In genomic region chr10:33273295-33274002, GRCh38 we compare ENCODE assay signal across 9 cellular contexts.
A peak's percentile ranks its signal among the peaks of the same experiment; 100 is the strongest.
DNase-seq lines count a peak whose midpoint lies in the region; ATAC-seq and TF ChIP-seq lines count a peak whose summit lies in the region.
"Had no signal": no experiment of that assay in that cellular context is flagged by ENCODE, and none has a peak within 500 bp of the region (broad histone marks: within the 10 kb centered on the region; RNA-seq: fewer than 3 reads in every experiment).

No MANE protein-coding gene starts in this region.

- peak; percentile 96 for DNase-seq in H4 (ENCODE audit: low spot score)
- DNase-seq in SK-N-SH, result peak; percentile 60
- DNase-seq in fibroblast of the conjunctiva (ENCODE audit: low read depth), result peak; percentile 97
- DNase-seq in ovary, result peak; percentile 74 to 87 (median 76)
- DNase-seq in iPS-NIHi7 (ENCODE audit: extremely low spot score), result no peak
- no peak for DNase-seq in activated CD8-positive, alpha-beta T cell treated with anti-CD3 and anti-CD28 coated beads for 36 hours
- DNase-seq: naive B cell had no signal

- H3K4me2 ChIP-seq in SK-N-SH, result peak overlapping the region; percentile 83

- peaks cover 15% of the 10 kb centered on the region for H3K27me3 Mint-ChIP-seq in activated CD8-positive, alpha-beta T cell treated with anti-CD3 and anti-CD28 coated beads for 36 hours

- peak overlapping the region; percentile 64 to 97 for H3K27ac ChIP-seq in SK-N-SH (ENCODE audit: low read depth in 2 of 2, low read length in 1 of 2)
- peak overlapping the region; percentile 7 to 61 for H3K27ac ChIP-seq in ovary

- H3K4me3 ChIP-seq in SK-N-SH (ENCODE audit: low read depth in 2 of 2, low read length in 1 of 2) (peak overlapping the region; percentile 34 to 35; a peak in 3 of 4 replicates), ovary (peak overlapping the region; percentile 18)

- H3K9me3 Mint-ChIP-seq in activated CD8-positive, alpha-beta T cell treated with anti-CD3 and anti-CD28 coated beads for 36 hours, result no peaks in the 10 kb centered on the region
- H3K9me3 Mint-ChIP-seq: naive B cell had no signal

- ATAC-seq in activated CD8-positive, alpha-beta T cell treated with anti-CD3 and anti-CD28 coated beads for 36 hours, result no peak
- no peak for ATAC-seq in HG03097 (IDR thresholded peaks at IDR 0.05; ENCODE audit: low FRiP score, unreplicated experiment)
- no peak for ATAC-seq in GM19023 (IDR thresholded peaks at IDR 0.05; ENCODE audit: unreplicated experiment)

- TF ChIP-seq CTCF in SK-N-SH (IDR thresholded peaks at IDR 0.05) (no peak), ovary (IDR thresholded peaks at IDR 0.05) (peak in 1 of 3 donors; percentile 16)
- TF ChIP-seq CTCF in activated CD8-positive, alpha-beta T cell treated with anti-CD3 and anti-CD28 coated beads for 36 hours (IDR thresholded peaks at IDR 0.05), result no peak

- H3K36me3 Mint-ChIP-seq in activated CD8-positive, alpha-beta T cell treated with anti-CD3 and anti-CD28 coated beads for 36 hours (ENCODE audit: low read depth), result no peaks in the 10 kb centered on the region
- H3K36me3 Mint-ChIP-seq: naive B cell had no signal

- peak; percentile 30 for TF ChIP-seq RAD21 in SK-N-SH (IDR thresholded peaks at IDR 0.05; ENCODE audit: low read length)

- CTCF ChIA-PET in SK-N-SH (lab: Yijun Ruan, JAX), result interaction anchor here (0.6 to 2.0 kb wide), 3 partner anchors 57 to 1365 kb away, joined by 3 to 10 read pairs (median 9); no protein-coding TSS in a partner anchor
- CTCF ChIA-PET in activated CD8-positive, alpha-beta T cell treated with anti-CD3 and anti-CD28 coated beads for 36 hours (lab: Charles Lee), result interaction anchor here (1.0 kb wide), 1 partner anchor 81 kb away, joined by 5 read pairs; no protein-coding TSS in a partner anchor

- H3K79me2 ChIP-seq in SK-N-SH (ENCODE audit: insufficient read depth), result peaks cover 90% of the 10 kb centered on the region

- POLR2A ChIA-PET in SK-N-SH (lab: Yijun Ruan, JAX), result interaction anchor here (0.5 kb wide), 1 partner anchor 24 kb away, joined by 3 read pairs; no protein-coding TSS in a partner anchor
- POLR2A ChIA-PET in activated CD8-positive, alpha-beta T cell treated with anti-CD3 and anti-CD28 coated beads for 36 hours (lab: Charles Lee), result no interaction called here

- H3K27me3 ChIP-seq in SK-N-SH (ENCODE audit: insufficient read depth), result no peaks in the 10 kb centered on the region
- peaks cover 3% of the 10 kb centered on the region for H3K27me3 ChIP-seq in ovary

- peaks cover 17 to 56% of the 10 kb centered on the region in 2 experiments for H3K36me3 ChIP-seq in SK-N-SH (replicated peaks in 1 of 2; ENCODE audit: control insufficient read depth in 1 of 2, insufficient read depth in 2 of 2, low read length in 1 of 2)
- no peaks in the 10 kb centered on the region for H3K36me3 ChIP-seq in ovary

- H3K4me1 Mint-ChIP-seq in activated CD8-positive, alpha-beta T cell treated with anti-CD3 and anti-CD28 coated beads for 36 hours (ENCODE audit: low read depth), result no peaks in the 10 kb centered on the region
- H3K4me1 Mint-ChIP-seq: naive B cell had no signal

- TF ChIP-seq EP300 in SK-N-SH (IDR thresholded peaks at IDR 0.05; ENCODE audit: borderline replicate concordance in 1 of 2, low read depth in 1 of 2, low read length in 1 of 2) (peak in 1 of 2 experiments; percentile 92; a peak in 3 of 4 replicates), ovary (IDR thresholded peaks at IDR 0.05) (no peak)

- H3K9me3 ChIP-seq in SK-N-SH (no peaks in the 10 kb centered on the region), ovary (no peaks in the 10 kb centered on the region)

- no peaks in the 10 kb centered on the region for H3K9me2 ChIP-seq in SK-N-SH

- no peak overlapping the region for H3K4me3 Mint-ChIP-seq in activated CD8-positive, alpha-beta T cell treated with anti-CD3 and anti-CD28 coated beads for 36 hours
- H3K4me3 Mint-ChIP-seq: naive B cell had no signal

- H3K9ac ChIP-seq in SK-N-SH, result peak overlapping the region; percentile 80

- H4K20me1 ChIP-seq in SK-N-SH (ENCODE audit: insufficient read depth), result no peaks in the 10 kb centered on the region; the same call in 1 of the 2 replicates

- no peak overlapping the region for H3K27ac Mint-ChIP-seq in activated CD8-positive, alpha-beta T cell treated with anti-CD3 and anti-CD28 coated beads for 36 hours
- H3K27ac Mint-ChIP-seq: naive B cell had no signal

- peaks cover 67% of the 10 kb centered on the region for H3F3A ChIP-seq in SK-N-SH (replicated peaks; ENCODE audit: insufficient read depth)

- intact Hi-C loops in ovary (cut with DNase I), result loop anchor here in 1 of 4 donors (10.0 kb wide), 1 partner anchor 79 kb away; no protein-coding TSS in a partner anchor
- intact Hi-C loops in activated CD8-positive, alpha-beta T cell treated with anti-CD3 and anti-CD28 coated beads for 36 hours (cut with micrococcal nuclease), result no loop called here

- H3K4me1 ChIP-seq in SK-N-SH (ENCODE audit: control insufficient read depth in 1 of 2, insufficient read depth in 2 of 2, low read depth in 1 of 2, low read length in 1 of 2) (peaks cover 41 to 59% of the 10 kb centered on the region in 2 experiments), ovary (ENCODE audit: insufficient read depth) (peaks cover 16% of the 10 kb centered on the region)

- no peak for TF ChIP-seq POLR2A in ovary (IDR thresholded peaks at IDR 0.05)

- no peak overlapping the region for H2AFZ ChIP-seq in SK-N-SH (ENCODE audit: low read depth)

- 8% methylated on average over 19 of the region's 19 CpGs for WGBS in SK-N-SH (ENCODE audit: low lambda C conversion rate)
- 1 to 7% (median 3%) methylated on average over 19 of the region's 19 CpGs for WGBS in ovary, 3 donors

TF ChIP-seq in SK-N-SH, 30 proteins besides CTCF, POLR2A, EP300 and RAD21 (continues in another document):
- TF ChIP-seq, protein P1, sequence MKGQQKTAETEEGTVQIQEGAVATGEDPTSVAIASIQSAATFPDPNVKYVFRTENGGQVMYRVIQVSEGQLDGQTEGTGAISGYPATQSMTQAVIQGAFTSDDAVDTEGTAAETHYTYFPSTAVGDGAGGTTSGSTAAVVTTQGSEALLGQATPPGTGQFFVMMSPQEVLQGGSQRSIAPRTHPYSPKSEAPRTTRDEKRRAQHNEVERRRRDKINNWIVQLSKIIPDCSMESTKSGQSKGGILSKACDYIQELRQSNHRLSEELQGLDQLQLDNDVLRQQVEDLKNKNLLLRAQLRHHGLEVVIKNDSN (IDR thresholded peaks at IDR 0.05; ENCODE audit: borderline replicate concordance, low read depth), result no peak
- TF ChIP-seq TEAD4 (IDR thresholded peaks at IDR 0.05; ENCODE audit: borderline replicate concordance, insufficient read depth), result peak; percentile 87
- TF ChIP-seq FOXM1 (IDR thresholded peaks at IDR 0.05; ENCODE audit: low read depth), result no peak
- peak; percentile 80; the same call in 1 of the 2 replicates for TF ChIP-seq SIN3A (IDR thresholded peaks at IDR 0.05; ENCODE audit: borderline replicate concordance, low read depth, low read length)
- 0 out of 2 replicates have a peak, but pooled peaks have one; percentile 9 for TF ChIP-seq GATA2 (CRISPR knock-in tag; IDR thresholded peaks at IDR 0.05)
- TF ChIP-seq MEF2A (IDR thresholded peaks at IDR 0.05; ENCODE audit: borderline replicate concordance, low read depth), result no peak
- TF ChIP-seq JUND (IDR thresholded peaks at IDR 0.05), result peak; percentile 57; the same call in 1 of the 2 replicates
- peak; percentile 19; the same call in 1 of the 2 replicates for TF ChIP-seq FOXJ3 (CRISPR knock-in tag; IDR thresholded peaks at IDR 0.05)
- TF ChIP-seq CHD2 (IDR thresholded peaks at IDR 0.05; ENCODE audit: low read length, partially characterized antibody), result peak; percentile 60
- peak; percentile 34; the same call in 1 of the 2 replicates for TF ChIP-seq RXRA (IDR thresholded peaks at IDR 0.05; ENCODE audit: borderline replicate concordance, low read depth)
- no peak for TF ChIP-seq EZH2phosphoT487 (IDR thresholded peaks at IDR 0.05; ENCODE audit: borderline replicate concordance, low read depth)
- peak; percentile 91 for TF ChIP-seq MAX (IDR thresholded peaks at IDR 0.05; ENCODE audit: low read depth)
- TF ChIP-seq RCOR1 (IDR thresholded peaks at IDR 0.05; ENCODE audit: low read length), result peak; percentile 81
- TF ChIP-seq TCF12 (IDR thresholded peaks at IDR 0.05), result peak; percentile 89
- TF ChIP-seq FOSL2 (IDR thresholded peaks at IDR 0.05; ENCODE audit: borderline replicate concordance, low read depth), result no peak
- no peak for TF ChIP-seq TAF1 (IDR thresholded peaks at IDR 0.05; ENCODE audit: borderline replicate concordance, low read depth, low read length)
- TF ChIP-seq, protein P2, sequence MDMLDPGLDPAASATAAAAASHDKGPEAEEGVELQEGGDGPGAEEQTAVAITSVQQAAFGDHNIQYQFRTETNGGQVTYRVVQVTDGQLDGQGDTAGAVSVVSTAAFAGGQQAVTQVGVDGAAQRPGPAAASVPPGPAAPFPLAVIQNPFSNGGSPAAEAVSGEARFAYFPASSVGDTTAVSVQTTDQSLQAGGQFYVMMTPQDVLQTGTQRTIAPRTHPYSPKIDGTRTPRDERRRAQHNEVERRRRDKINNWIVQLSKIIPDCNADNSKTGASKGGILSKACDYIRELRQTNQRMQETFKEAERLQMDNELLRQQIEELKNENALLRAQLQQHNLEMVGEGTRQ (IDR thresholded peaks at IDR 0.05; ENCODE audit: borderline replicate concordance, low read depth, low read length), result no peak
- peak; percentile 77 for TF ChIP-seq MXI1 (IDR thresholded peaks at IDR 0.05; ENCODE audit: low read depth, low read length)

Comparison
In these comparisons a context has a peak if more than half of its experiments do, and no peak if none do; other contexts are left out.
1. DNase-seq: peak in H4 (single experiment), SK-N-SH (single experiment), fibroblast of the conjunctiva (single experiment) and ovary (5 of 5); none in iPS-NIHi7 (single experiment) and activated CD8-positive, alpha-beta T cell treated with anti-CD3 and anti-CD28 coated beads for 36 hours (single experiment).